ENCODE assay signal across 9 cellular contexts in the genomic region with DNA sequence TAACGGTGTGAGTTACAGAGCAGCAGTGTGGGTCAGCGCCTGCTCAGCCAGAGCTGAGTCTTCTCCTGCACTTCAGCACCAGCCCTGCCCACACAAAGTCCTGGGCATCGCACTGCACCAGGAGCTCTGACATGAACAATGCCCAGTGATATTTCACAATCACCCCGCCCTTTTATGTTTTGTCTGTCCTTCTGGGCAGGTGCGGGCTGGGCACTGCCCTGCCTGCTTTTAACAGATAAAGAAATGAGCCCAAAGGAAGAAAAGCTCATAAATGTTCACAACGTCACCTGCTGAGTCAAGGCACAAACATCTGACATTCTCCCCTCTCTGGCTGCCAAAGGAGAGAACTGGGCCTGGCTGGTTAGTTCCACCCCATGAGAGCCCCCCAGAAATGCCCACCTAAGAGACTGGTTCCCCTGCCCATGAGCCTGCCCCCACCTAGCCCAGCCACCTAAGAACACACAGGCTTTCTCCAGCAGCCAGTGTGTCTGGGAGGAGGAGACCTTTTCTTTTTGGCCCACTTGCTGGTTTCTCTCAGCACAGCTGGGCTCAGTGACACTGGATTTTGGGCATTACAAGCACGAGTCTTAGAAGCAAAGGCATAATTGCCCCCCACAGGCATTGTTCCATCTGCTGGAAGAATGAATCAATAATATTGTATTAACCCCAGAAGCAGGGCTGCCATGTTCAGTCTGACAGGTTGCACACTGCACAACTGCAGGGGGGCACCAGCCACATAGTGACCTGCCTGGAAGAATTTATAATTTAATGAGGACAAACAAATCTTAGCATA. TPM values are rescaled to one million over a fixed set of nuclear protein-coding genes. Genes with fewer than 3 reads are reported as not detected.
A peak's percentile ranks its signal among the peaks of the same experiment; 100 is the strongest.
DNase-seq lines count a peak whose midpoint lies in the region; ATAC-seq, FAIRE-seq and TF ChIP-seq lines count a peak whose summit lies in the region.
"Had no signal": no experiment of that assay in that cellular context is flagged by ENCODE, and none has a peak within 500 bp of the region (broad histone marks: within the 10 kb centered on the region; RNA-seq: fewer than 3 reads in every experiment).

No MANE protein-coding gene starts in this region.

- H3K27me3 Mint-ChIP-seq in activated CD4-positive, alpha-beta T cell treated with anti-CD3 and anti-CD28 coated beads for 36 hours, result no peaks in the 10 kb centered on the region

- POLR2A ChIA-PET in activated CD4-positive, alpha-beta T cell treated with anti-CD3 and anti-CD28 coated beads for 36 hours (lab: Charles Lee), result interaction anchor here (1.8 kb wide), 1 partner anchor 20 kb away, joined by 7 read pairs; no protein-coding TSS in a partner anchor

- peak overlapping the region in 1 of 2 donors; percentile 28 for H3K9ac ChIP-seq in kidney (ENCODE audit: low read length in 2 of 2)

- H3K36me3 ChIP-seq in ascending aorta (no peaks in the 10 kb centered on the region), kidney (ENCODE audit: control insufficient read depth in 1 of 2, insufficient read depth in 2 of 2, low read length in 2 of 2) (no peaks in the 10 kb centered on the region), tibial artery (no peaks in the 10 kb centered on the region)

- H3K27ac ChIP-seq in ascending aorta (peak overlapping the region; percentile 93), kidney (ENCODE audit: low read depth in 2 of 2, low read length in 2 of 2) (peak overlapping the region; percentile 28 to 35), tibial artery (peak overlapping the region; percentile 82 to 90)

- H3K4me1 ChIP-seq in ascending aorta (peaks cover 22 to 54% of the 10 kb centered on the region in 2 donors), kidney (ENCODE audit: control insufficient read depth in 1 of 2, insufficient read depth in 1 of 2, low read depth in 1 of 2, low read length in 2 of 2) (peaks cover 7 to 28% of the 10 kb centered on the region in 2 donors), tibial artery (peaks cover 6 to 80% (median 60%) of the 10 kb centered on the region in 4 donors)

- no peak overlapping the region for H3K27ac Mint-ChIP-seq in activated CD4-positive, alpha-beta T cell treated with anti-CD3 and anti-CD28 coated beads for 36 hours

- no peaks in the 10 kb centered on the region for H3K27me3 ChIP-seq in ascending aorta
- no peaks in the 10 kb centered on the region for H3K27me3 ChIP-seq in tibial artery

- peaks cover 5% of the 10 kb centered on the region for H3K9me3 Mint-ChIP-seq in activated CD4-positive, alpha-beta T cell treated with anti-CD3 and anti-CD28 coated beads for 36 hours (ENCODE audit: low read depth)

- TF ChIP-seq CTCF in ascending aorta (IDR thresholded peaks at IDR 0.05) (no peak), kidney (IDR thresholded peaks at IDR 0.05; ENCODE audit: borderline replicate concordance, extremely low read depth, insufficient read depth) (no peak), tibial artery (IDR thresholded peaks at IDR 0.05) (no peak)

- H3K36me3 Mint-ChIP-seq in activated CD4-positive, alpha-beta T cell treated with anti-CD3 and anti-CD28 coated beads for 36 hours (ENCODE audit: low read depth), result peaks cover 3% of the 10 kb centered on the region

- H3K9me3 ChIP-seq in ascending aorta, result peaks cover 0 to 9% of the 10 kb centered on the region in 2 donors
- H3K9me3 ChIP-seq in kidney (ENCODE audit: control insufficient read depth in 1 of 2, low read length in 2 of 2), result peaks cover 0 to 7% of the 10 kb centered on the region in 2 donors
- peaks cover 0 to 6% (median 0%) of the 10 kb centered on the region in 3 donors for H3K9me3 ChIP-seq in tibial artery

- H3K4me1 Mint-ChIP-seq in activated CD4-positive, alpha-beta T cell treated with anti-CD3 and anti-CD28 coated beads for 36 hours, result peaks cover 20% of the 10 kb centered on the region

- no peak for FAIRE-seq in kidney (lab: Jason Lieb, UNC)

- H3K4me3 Mint-ChIP-seq in activated CD4-positive, alpha-beta T cell treated with anti-CD3 and anti-CD28 coated beads for 36 hours, result no peak overlapping the region

- CTCF ChIA-PET in activated CD4-positive, alpha-beta T cell treated with anti-CD3 and anti-CD28 coated beads for 36 hours (lab: Charles Lee), result interaction anchor here (0.8 to 0.9 kb wide), 2 partner anchors 68 to 892 kb away, joined by 3 to 4 read pairs; no protein-coding TSS in a partner anchor

- no peak for ATAC-seq in GM18519 (IDR thresholded peaks at IDR 0.05; ENCODE audit: low FRiP score, unreplicated experiment)
- ATAC-seq in activated CD4-positive, alpha-beta T cell treated with anti-CD3 and anti-CD28 coated beads for 36 hours, result no peak
- no peak for ATAC-seq in HG03280 (IDR thresholded peaks at IDR 0.05; ENCODE audit: unreplicated experiment)

- peak; percentile 42 for DNase-seq in NCI-H510A treated with DMSO at 0.1 percent for 48 hours (lab: John Stamatoyannopoulos, UW)
- no peak for DNase-seq in NCI-H510A (lab: John Stamatoyannopoulos, UW)
- DNase-seq in ascending aorta (ENCODE audit: low spot score in 2 of 2), result peak in 1 of 2 donors; percentile 11
- no peak for DNase-seq in kidney
- peak; percentile 23 to 66 for DNase-seq in tibial artery
- DNase-seq in activated CD4-positive, alpha-beta T cell treated with anti-CD3 and anti-CD28 coated beads for 36 hours, result no peak
- DNase-seq: effector CD8-positive, alpha-beta T cell had no signal

- intact Hi-C loops in ascending aorta (cut with DNase I) (loop anchor here (1.0 to 5.0 kb wide), 2 partner anchors 12 to 100 kb away; no protein-coding TSS in a partner anchor), kidney (cut with DNase I) (no loop called here), tibial artery (cut with DNase I; ENCODE audit: low total_unique reads) (no loop called here)
- intact Hi-C loops in activated CD4-positive, alpha-beta T cell treated with anti-CD3 and anti-CD28 coated beads for 36 hours (cut with DNase I, micrococcal nuclease), result no loop called here

- H3K4me3 ChIP-seq in ascending aorta (peak overlapping the region; percentile 16 to 43), kidney (ENCODE audit: low read length in 2 of 2) (peak overlapping the region; percentile 33 to 48), tibial artery (peak overlapping the region in 1 of 2 donors; percentile 33)

RNA-seq across cellular contexts. Expression of a gene that starts 22.3 kb away (rescaled TPM):
- total RNA-seq in ascending aorta (not detected), kidney (not detected)
- 15.9 TPM for polyA plus RNA-seq in kidney (ENCODE audit: insufficient read depth, low read depth, low replicate concordance)
- not detected for total RNA-seq in activated CD4-positive, alpha-beta T cell treated with anti-CD3 and anti-CD28 coated beads for 36 hours

RNA-seq across cellular contexts. Expression of a gene that starts 47.7 kb away (rescaled TPM):
- total RNA-seq in ascending aorta (not detected), kidney (not detected)
- polyA plus RNA-seq in kidney (ENCODE audit: insufficient read depth, low read depth, low replicate concordance), result not detected
- total RNA-seq in activated CD4-positive, alpha-beta T cell treated with anti-CD3 and anti-CD28 coated beads for 36 hours, result not detected

Comparison
In these comparisons a context has a peak if more than half of its experiments do, and no peak if none do; other contexts are left out.
1. DNase-seq: peak in NCI-H510A treated with DMSO at 0.1 percent for 48 hours (single experiment) and tibial artery (2 of 2); none in NCI-H510A (single experiment), kidney (single experiment) and activated CD4-positive, alpha-beta T cell treated with anti-CD3 and anti-CD28 coated beads for 36 hours (single experiment).
2. H3K27ac ChIP-seq: peak in every context shown above with its lines; median percentile 93 in ascending aorta; 86 in tibial artery; 32 in kidney.